ENCODE assay signal across 8 cellular contexts in the genomic region with DNA sequence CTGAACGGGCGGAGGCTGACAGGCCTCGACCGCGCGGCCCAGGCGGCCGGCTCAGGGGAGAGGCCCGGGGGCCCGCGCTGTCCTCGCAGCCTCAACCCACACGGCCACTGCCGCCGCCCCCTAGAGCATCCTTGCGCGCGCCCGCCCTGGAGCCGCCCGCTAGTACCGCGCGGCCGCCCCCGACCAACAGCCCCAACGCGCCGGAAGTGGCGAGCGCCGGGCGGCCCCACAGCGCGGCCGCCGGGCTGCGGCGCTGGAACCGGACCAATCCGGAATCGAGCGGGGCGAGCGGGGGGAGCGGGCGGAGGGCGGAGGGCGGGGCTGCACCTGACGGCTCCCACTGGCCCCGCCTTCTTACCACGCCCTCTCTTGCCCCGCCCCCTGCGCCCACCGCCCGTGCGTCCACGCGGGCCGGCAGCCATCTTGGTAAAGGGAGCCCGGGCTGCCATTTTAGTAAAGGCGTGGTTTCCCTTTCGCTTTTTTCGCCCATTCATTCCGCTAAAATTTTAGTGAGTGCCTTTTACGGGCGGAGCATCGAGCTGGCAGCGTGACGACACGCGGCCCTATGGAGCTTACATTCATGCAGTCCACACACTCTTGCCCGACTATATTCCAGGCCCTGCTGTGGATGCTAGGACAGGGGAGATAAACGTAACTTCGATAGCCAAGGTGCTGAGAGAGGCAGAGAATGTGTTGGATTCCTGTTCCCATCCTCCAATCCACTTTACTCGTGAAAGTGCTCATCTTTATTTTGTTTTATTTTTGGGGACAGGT. TPM values are rescaled to one million over a fixed set of nuclear protein-coding genes. Genes with fewer than 3 reads are reported as not detected.
DNase-seq lines count a peak whose midpoint lies in the region; ATAC-seq and TF ChIP-seq lines count a peak whose summit lies in the region.

Gene XPO6, minus strand, starts transcription at position 208 of the 774 bp plus-strand sequence. CDS start 597 bp downstream, outside the sequence.

- H3K27me3 ChIP-seq in left ventricle myocardium inferior (ENCODE audit: low read depth) (no peaks in the 10 kb centered on the region), prostate gland (replicated peaks; ENCODE audit: insufficient read depth) (no peaks in the 10 kb centered on the region)

- no peaks in the 10 kb centered on the region for H3K27me3 Mint-ChIP-seq in T-helper 17 cell

- H3K4me1 Mint-ChIP-seq in T-helper 17 cell, result peaks cover 25% of the 10 kb centered on the region

- TF ChIP-seq POLR2A in prostate gland (IDR thresholded peaks at IDR 0.05), result peak; percentile 63

- H3K27ac Mint-ChIP-seq in T-helper 17 cell, result peak within 1 kb of the TSS; percentile 86

- H3K9me3 ChIP-seq in T-helper 17 cell (ENCODE audit: control insufficient read depth, low read length, poor library complexity, severe bottlenecking) (no peaks in the 10 kb centered on the region), left ventricle myocardium inferior (replicated peaks) (no peaks in the 10 kb centered on the region), prostate gland (no peaks in the 10 kb centered on the region)

- in situ Hi-C loops in GM13977 (cut with MboI; ENCODE audit: low pct_unique_long_range_greater_than_20kb, low sequenced_read_pairs, unreplicated experiment), result no loop called here

- H3K4me3 Mint-ChIP-seq in T-helper 17 cell, result peak within 1 kb of the TSS; percentile 94

- intact Hi-C loops in left ventricle myocardium inferior (cut with micrococcal nuclease) (no loop called here), prostate gland (cut with DNase I) (no loop called here)

- H3K27ac ChIP-seq in left ventricle myocardium inferior (replicated peaks), result peak within 1 kb of the TSS; percentile 87
- peak within 1 kb of the TSS; percentile 73 to 84 for H3K27ac ChIP-seq in prostate gland

- peaks cover 2% of the 10 kb centered on the region for H3K36me3 Mint-ChIP-seq in T-helper 17 cell (ENCODE audit: low read depth)

- H3K4me1 ChIP-seq in left ventricle myocardium inferior (peaks cover 31% of the 10 kb centered on the region), prostate gland (replicated peaks) (no peaks in the 10 kb centered on the region)

- 5% methylated on average over 32 of the region's 76 CpGs for WGBS in prostate gland

- H3K4me3 ChIP-seq in left ventricle myocardium inferior, result peak within 1 kb of the TSS; percentile 90
- H3K4me3 ChIP-seq in prostate gland, result peak within 1 kb of the TSS; percentile 78 to 93

- DNase-seq in GM13977 (ENCODE audit: low spot score) (peak; percentile 97), NCI-H187 (lab: John Stamatoyannopoulos, UW) (peak; percentile 72 to 86), T-helper 17 cell (peak; percentile 98 to 99 (median 98)), amygdala (lab: John Stamatoyannopoulos, UW) (peak; percentile 30 to 96 (median 90)), left ventricle myocardium inferior (peak; percentile 97), prostate gland (ENCODE audit: low spot score) (peak; percentile 96), ureter (ENCODE audit: low spot score) (peak; percentile 98)

- ATAC-seq in HG02885 (IDR thresholded peaks at IDR 0.05; ENCODE audit: poor library complexity, unreplicated experiment), result peak; percentile 90
- ATAC-seq in T-helper 17 cell, result peak; percentile 88

- TF ChIP-seq CTCF in GM13977 (IDR thresholded peaks at IDR 0.05; ENCODE audit: extremely low read depth, insufficient read depth, missing control alignments) (no peak), left ventricle myocardium inferior (IDR thresholded peaks at IDR 0.05; ENCODE audit: borderline replicate concordance) (no peak), prostate gland (IDR thresholded peaks at IDR 0.05) (no peak)

- H3K36me3 ChIP-seq in left ventricle myocardium inferior (peaks cover 17% of the 10 kb centered on the region), prostate gland (no peaks in the 10 kb centered on the region)

RNA-seq across cellular contexts. Expression of gene XPO6, which starts in this region (rescaled TPM):
- total RNA-seq in T-helper 17 cell (100 to 1,000 TPM; 308 to 310 TPM), left ventricle myocardium inferior (26.4 TPM), prostate gland (100 to 1,000 TPM in 1 of 2 donors, 10 to 100 TPM in 1; 51.1 to 145 TPM), ureter (145 TPM)

Comparison
In these comparisons a context has a peak if more than half of its experiments do, and no peak if none do; other contexts are left out.
1. Peak in every context shown above with its lines: DNase-seq, ATAC-seq, H3K4me3 ChIP-seq and H3K27ac ChIP-seq.